In genomic region chr2:831225-831536, GRCh38 we compare ENCODE assay signal across 17 cellular contexts.
A peak's percentile ranks its signal among the peaks of the same experiment; 100 is the strongest.
DNase-seq lines count a peak whose midpoint lies in the region; ATAC-seq and TF ChIP-seq lines count a peak whose summit lies in the region.
"Had no signal": no experiment of that assay in that cellular context is flagged by ENCODE, and none has a peak within 500 bp of the region (broad histone marks: within the 10 kb centered on the region; RNA-seq: fewer than 3 reads in every experiment).

No MANE protein-coding gene starts in this region.

- H3K27me3 ChIP-seq in upper lobe of right lung = no peaks in the 10 kb centered on the region
- H3K27me3 ChIP-seq: BLaER1 had no signal

- no peak overlapping the region for H3K4me3 ChIP-seq in upper lobe of right lung
- H3K4me3 ChIP-seq: BLaER1, HAP-1 had no signal

- peaks cover 7% of the 10 kb centered on the region for H3K4me1 Mint-ChIP-seq in activated CD8-positive, alpha-beta memory T cell treated with anti-CD3 and anti-CD28 coated beads, Interleukin-2, amount 10 ng/mL, durations not matched to agents 7 days and 5 days
- peaks cover 26% of the 10 kb centered on the region for H3K4me1 Mint-ChIP-seq in WTC11

- H3K36me3 ChIP-seq in upper lobe of right lung = no peaks in the 10 kb centered on the region
- H3K36me3 ChIP-seq: BLaER1, HAP-1 had no signal

- intact Hi-C loops in upper lobe of right lung (cut with DNase I) = no loop called here

- H3K4me1 ChIP-seq in upper lobe of right lung = peaks cover 8% of the 10 kb centered on the region
- H3K4me1 ChIP-seq: BLaER1, Caco-2, HAP-1 had no signal

- POLR2A ChIA-PET in WTC11 (lab: Charles Lee) = no interaction called here

- H3K27ac Mint-ChIP-seq in activated CD8-positive, alpha-beta memory T cell treated with anti-CD3 and anti-CD28 coated beads, Interleukin-2, amount 10 ng/mL, durations not matched to agents 7 days and 5 days = no peak overlapping the region
- H3K27ac Mint-ChIP-seq in WTC11 = no peak overlapping the region
- H3K27ac Mint-ChIP-seq: B cell; CD4-positive, CD25-positive, alpha-beta regulatory T cell; CD8-positive, alpha-beta T cell; HFFc6 had no signal

- CTCF ChIA-PET in activated CD8-positive, alpha-beta memory T cell treated with anti-CD3 and anti-CD28 coated beads, Interleukin-2, amount 10 ng/mL, durations not matched to agents 7 days and 5 days (lab: Charles Lee) = no interaction called here
- CTCF ChIA-PET in WTC11 (lab: Charles Lee) = interaction anchor here (0.6 to 1.4 kb wide), 2 partner anchors 101 to 115 kb away, joined by 3 to 5 read pairs; no protein-coding TSS in a partner anchor

- DNase-seq in activated CD8-positive, alpha-beta memory T cell treated with anti-CD3 and anti-CD28 coated beads, Interleukin-2, amount 10 ng/mL, durations not matched to agents 7 days and 5 days = peak; percentile 23
- no peak for DNase-seq in activated CD8-positive, alpha-beta memory T cell treated with anti-CD3 and anti-CD28 coated beads, Interleukin-2, amount 50 U/mL, for 4 hours
- DNase-seq in WTC11 (ENCODE audit: low spot score) (no peak), upper lobe of right lung (no peak)
- DNase-seq in effector CD8-positive, alpha-beta T cell (lab: John Stamatoyannopoulos, UW) = no peak
- DNase-seq: Caco-2; CD4-positive, CD25-positive, alpha-beta regulatory T cell; CD8-positive, alpha-beta T cell; DMS153; DND-41; HFFc6 had no signal

- ATAC-seq in activated CD8-positive, alpha-beta memory T cell treated with anti-CD3 and anti-CD28 coated beads, Interleukin-2, amount 10 ng/mL, durations not matched to agents 7 days and 5 days = no peak
- peak; percentile 51 for ATAC-seq in WTC11
- peak; percentile 16 for ATAC-seq in upper lobe of right lung
- no peak for ATAC-seq in GM18511 (IDR thresholded peaks at IDR 0.05; ENCODE audit: unreplicated experiment)
- ATAC-seq: CD8-positive, alpha-beta T cell had no signal

- H3K36me3 Mint-ChIP-seq in activated CD8-positive, alpha-beta memory T cell treated with anti-CD3 and anti-CD28 coated beads, Interleukin-2, amount 10 ng/mL, durations not matched to agents 7 days and 5 days = no peaks in the 10 kb centered on the region
- H3K36me3 Mint-ChIP-seq in WTC11 = no peaks in the 10 kb centered on the region
- H3K36me3 Mint-ChIP-seq: CD4-positive, CD25-positive, alpha-beta regulatory T cell; CD8-positive, alpha-beta T cell had no signal

- no peaks in the 10 kb centered on the region for H3K27me3 Mint-ChIP-seq in activated CD8-positive, alpha-beta memory T cell treated with anti-CD3 and anti-CD28 coated beads, Interleukin-2, amount 10 ng/mL, durations not matched to agents 7 days and 5 days
- H3K27me3 Mint-ChIP-seq in WTC11 (ENCODE audit: low read depth) = peaks cover 46% of the 10 kb centered on the region

- H3K9me3 Mint-ChIP-seq in activated CD8-positive, alpha-beta memory T cell treated with anti-CD3 and anti-CD28 coated beads, Interleukin-2, amount 10 ng/mL, durations not matched to agents 7 days and 5 days (ENCODE audit: low read depth) = no peaks in the 10 kb centered on the region
- H3K9me3 Mint-ChIP-seq in WTC11 = peaks cover 8% of the 10 kb centered on the region; the same call in 1 of the 2 replicates
- H3K9me3 Mint-ChIP-seq: CD4-positive, CD25-positive, alpha-beta regulatory T cell; CD8-positive, alpha-beta T cell had no signal

- no peaks in the 10 kb centered on the region for H3K9me3 ChIP-seq in upper lobe of right lung
- H3K9me3 ChIP-seq: BLaER1, Caco-2, HAP-1 had no signal

- H3K4me3 Mint-ChIP-seq in activated CD8-positive, alpha-beta memory T cell treated with anti-CD3 and anti-CD28 coated beads, Interleukin-2, amount 10 ng/mL, durations not matched to agents 7 days and 5 days = no peak overlapping the region
- H3K4me3 Mint-ChIP-seq in WTC11 = no peak overlapping the region
- H3K4me3 Mint-ChIP-seq: B cell; CD4-positive, CD25-positive, alpha-beta regulatory T cell; CD8-positive, alpha-beta T cell; HFFc6 had no signal

- TF ChIP-seq CTCF in WTC11 (IDR thresholded peaks at IDR 0.05) (no peak), upper lobe of right lung (IDR thresholded peaks at IDR 0.05) (no peak)

- H3K27ac ChIP-seq in upper lobe of right lung = no peak overlapping the region
- H3K27ac ChIP-seq: 22Rv1, BLaER1, C4-2B had no signal

TF ChIP-seq in WTC11, 78 proteins besides CTCF, POLR2A, EP300 and RAD21 (continues in another document):
- no peak for TF ChIP-seq ZNF138 (CRISPR knock-in tag; conservative IDR thresholded peaks at IDR 0.05)
- TF ChIP-seq JUN (CRISPR knock-in tag; IDR thresholded peaks at IDR 0.05) = no peak
- no peak for TF ChIP-seq USF1 (CRISPR knock-in tag; IDR thresholded peaks at IDR 0.05)
- TF ChIP-seq, protein P1, sequence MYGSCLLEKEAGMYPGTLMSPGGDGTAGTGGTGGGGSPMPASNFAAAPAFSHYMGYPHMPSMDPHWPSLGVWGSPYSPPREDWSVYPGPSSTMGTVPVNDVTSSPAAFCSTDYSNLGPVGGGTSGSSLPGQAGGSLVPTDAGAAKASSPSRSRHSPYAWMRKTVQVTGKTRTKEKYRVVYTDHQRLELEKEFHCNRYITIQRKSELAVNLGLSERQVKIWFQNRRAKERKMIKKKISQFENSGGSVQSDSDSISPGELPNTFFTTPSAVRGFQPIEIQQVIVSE (CRISPR knock-in tag; IDR thresholded peaks at IDR 0.05; ENCODE audit: borderline replicate concordance) = no peak
- TF ChIP-seq TEAD1 (CRISPR knock-in tag; IDR thresholded peaks at IDR 0.05) = no peak
- TF ChIP-seq, protein P2, sequence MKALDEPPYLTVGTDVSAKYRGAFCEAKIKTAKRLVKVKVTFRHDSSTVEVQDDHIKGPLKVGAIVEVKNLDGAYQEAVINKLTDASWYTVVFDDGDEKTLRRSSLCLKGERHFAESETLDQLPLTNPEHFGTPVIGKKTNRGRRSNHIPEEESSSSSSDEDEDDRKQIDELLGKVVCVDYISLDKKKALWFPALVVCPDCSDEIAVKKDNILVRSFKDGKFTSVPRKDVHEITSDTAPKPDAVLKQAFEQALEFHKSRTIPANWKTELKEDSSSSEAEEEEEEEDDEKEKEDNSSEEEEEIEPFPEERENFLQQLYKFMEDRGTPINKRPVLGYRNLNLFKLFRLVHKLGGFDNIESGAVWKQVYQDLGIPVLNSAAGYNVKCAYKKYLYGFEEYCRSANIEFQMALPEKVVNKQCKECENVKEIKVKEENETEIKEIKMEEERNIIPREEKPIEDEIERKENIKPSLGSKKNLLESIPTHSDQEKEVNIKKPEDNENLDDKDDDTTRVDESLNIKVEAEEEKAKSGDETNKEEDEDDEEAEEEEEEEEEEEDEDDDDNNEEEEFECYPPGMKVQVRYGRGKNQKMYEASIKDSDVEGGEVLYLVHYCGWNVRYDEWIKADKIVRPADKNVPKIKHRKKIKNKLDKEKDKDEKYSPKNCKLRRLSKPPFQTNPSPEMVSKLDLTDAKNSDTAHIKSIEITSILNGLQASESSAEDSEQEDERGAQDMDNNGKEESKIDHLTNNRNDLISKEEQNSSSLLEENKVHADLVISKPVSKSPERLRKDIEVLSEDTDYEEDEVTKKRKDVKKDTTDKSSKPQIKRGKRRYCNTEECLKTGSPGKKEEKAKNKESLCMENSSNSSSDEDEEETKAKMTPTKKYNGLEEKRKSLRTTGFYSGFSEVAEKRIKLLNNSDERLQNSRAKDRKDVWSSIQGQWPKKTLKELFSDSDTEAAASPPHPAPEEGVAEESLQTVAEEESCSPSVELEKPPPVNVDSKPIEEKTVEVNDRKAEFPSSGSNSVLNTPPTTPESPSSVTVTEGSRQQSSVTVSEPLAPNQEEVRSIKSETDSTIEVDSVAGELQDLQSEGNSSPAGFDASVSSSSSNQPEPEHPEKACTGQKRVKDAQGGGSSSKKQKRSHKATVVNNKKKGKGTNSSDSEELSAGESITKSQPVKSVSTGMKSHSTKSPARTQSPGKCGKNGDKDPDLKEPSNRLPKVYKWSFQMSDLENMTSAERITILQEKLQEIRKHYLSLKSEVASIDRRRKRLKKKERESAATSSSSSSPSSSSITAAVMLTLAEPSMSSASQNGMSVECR (CRISPR knock-in tag; IDR thresholded peaks at IDR 0.05; ENCODE audit: borderline replicate concordance) = no peak
- TF ChIP-seq ZNF263 (CRISPR knock-in tag; IDR thresholded peaks at IDR 0.05; ENCODE audit: low read depth) = no peak
- no peak for TF ChIP-seq AFF4 (CRISPR knock-in tag; IDR thresholded peaks at IDR 0.05; ENCODE audit: borderline replicate concordance)
- no peak for TF ChIP-seq IRF2 (CRISPR knock-in tag; IDR thresholded peaks at IDR 0.05; ENCODE audit: borderline replicate concordance, low read depth)
- TF ChIP-seq SP1 (CRISPR knock-in tag; conservative IDR thresholded peaks at IDR 0.05) = no peak

Comparison
In these comparisons a context has a peak if more than half of its experiments do, and no peak if none do; other contexts are left out.
1. ATAC-seq: peak in WTC11 (single experiment) and upper lobe of right lung (single experiment); none in activated CD8-positive, alpha-beta memory T cell treated with anti-CD3 and anti-CD28 coated beads, Interleukin-2, amount 10 ng/mL, durations not matched to agents 7 days and 5 days (single experiment) and GM18511 (single experiment).